Comparison of ENCODE assay signal across 11 cellular contexts in the genomic region with DNA sequence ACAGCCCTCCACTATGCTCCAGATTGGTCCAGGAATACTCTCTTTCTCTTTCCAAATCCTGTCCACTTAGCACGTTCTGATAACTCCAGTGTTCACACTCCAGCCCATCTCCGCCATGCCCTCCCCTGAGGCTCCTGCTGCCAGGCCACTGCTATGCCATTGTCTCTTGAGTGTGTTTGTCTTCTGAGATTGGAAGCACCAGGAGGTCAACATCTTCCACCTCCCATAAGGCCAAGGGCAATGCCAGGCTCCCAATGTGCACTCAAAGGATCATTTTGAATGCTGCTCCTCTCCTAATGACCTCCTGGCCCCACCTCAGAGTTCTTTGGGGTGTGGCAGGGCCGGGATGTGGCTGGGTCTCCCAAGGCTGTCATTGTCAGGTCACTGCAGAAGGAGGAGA. TPM values are rescaled to one million over a fixed set of nuclear protein-coding genes. Genes with fewer than 3 reads are reported as not detected.
DNase-seq lines count a peak whose midpoint lies in the region; ATAC-seq and TF ChIP-seq lines count a peak whose summit lies in the region.
"Had no signal": no experiment of that assay in that cellular context is flagged by ENCODE, and none has a peak within 500 bp of the region (broad histone marks: within the 10 kb centered on the region; RNA-seq: fewer than 3 reads in every experiment).

No MANE protein-coding gene starts in this region.

- no peaks in the 10 kb centered on the region for H3K36me3 Mint-ChIP-seq in activated T-cell treated with anti-CD3 and anti-CD28 coated beads, Interleukin-2, amount 50 U/mL, for 72 hours (ENCODE audit: insufficient read depth in 2 of 2)
- no peaks in the 10 kb centered on the region for H3K36me3 Mint-ChIP-seq in activated naive CD8-positive, alpha-beta T cell treated with anti-CD3 and anti-CD28 coated beads, Interleukin-2, amount 10 ng/mL, durations not matched to agents 7 days and 5 days
- no peaks in the 10 kb centered on the region for H3K36me3 Mint-ChIP-seq in memory B cell

- no peak for TF ChIP-seq POLR2A in stomach (IDR thresholded peaks at IDR 0.05)
- TF ChIP-seq POLR2A in uterus (IDR thresholded peaks at IDR 0.05), result no peak
- no peak for TF ChIP-seq POLR2A in gastroesophageal sphincter (IDR thresholded peaks at IDR 0.05)

- no peaks in the 10 kb centered on the region for H3K9me3 ChIP-seq in stomach
- no peaks in the 10 kb centered on the region for H3K9me3 ChIP-seq in uterus
- no peaks in the 10 kb centered on the region for H3K9me3 ChIP-seq in gastroesophageal sphincter
- H3K9me3 ChIP-seq: esophagus squamous epithelium had no signal

- no peaks in the 10 kb centered on the region for H3K36me3 ChIP-seq in stomach
- no peaks in the 10 kb centered on the region for H3K36me3 ChIP-seq in uterus
- H3K36me3 ChIP-seq in gastroesophageal sphincter, result no peaks in the 10 kb centered on the region
- H3K36me3 ChIP-seq: cardiac muscle cell, esophagus squamous epithelium had no signal

- DNase-seq in activated T-cell treated with anti-CD3 and anti-CD28 coated beads, Interleukin-2, amount 50 U/mL, for 72 hours, result no peak
- no peak for DNase-seq in activated T-cell treated with anti-CD3 and anti-CD28 coated beads, Interleukin-2, amount 50 U/mL, for 1 hour
- no peak for DNase-seq in activated naive CD8-positive, alpha-beta T cell treated with anti-CD3 and anti-CD28 coated beads, Interleukin-2, amount 10 ng/mL, durations not matched to agents 7 days and 5 days
- no peak for DNase-seq in memory B cell (ENCODE audit: low spot score in 2 of 2)
- no peak for DNase-seq in stomach
- DNase-seq in uterus, result no peak
- DNase-seq: esophagus squamous epithelium, NCI-H345 had no signal

- H3K27ac Mint-ChIP-seq in activated T-cell treated with anti-CD3 and anti-CD28 coated beads, Interleukin-2, amount 50 U/mL, for 72 hours, result no peak overlapping the region
- H3K27ac Mint-ChIP-seq in activated naive CD8-positive, alpha-beta T cell treated with anti-CD3 and anti-CD28 coated beads, Interleukin-2, amount 10 ng/mL, durations not matched to agents 7 days and 5 days, result no peak overlapping the region
- no peak overlapping the region for H3K27ac Mint-ChIP-seq in memory B cell

- H3K4me3 ChIP-seq in stomach (peak overlapping the region in 3 of 4 donors; percentile 36 to 56 (median 49)), uterus (no peak overlapping the region), gastroesophageal sphincter (peak overlapping the region in 1 of 2 donors; percentile 52)

- peaks cover 0 to 8% (median 4%) of the 10 kb centered on the region in 3 donors for H3K27me3 ChIP-seq in stomach
- H3K27me3 ChIP-seq in uterus, result no peaks in the 10 kb centered on the region
- no peaks in the 10 kb centered on the region for H3K27me3 ChIP-seq in gastroesophageal sphincter

- H3K27ac ChIP-seq in stomach (no peak overlapping the region), uterus (no peak overlapping the region), gastroesophageal sphincter (no peak overlapping the region)
- H3K27ac ChIP-seq: cardiac muscle cell had no signal

- TF ChIP-seq CTCF in stomach (IDR thresholded peaks at IDR 0.05), result no peak
- TF ChIP-seq CTCF in uterus (IDR thresholded peaks at IDR 0.05), result no peak
- no peak for TF ChIP-seq CTCF in gastroesophageal sphincter (IDR thresholded peaks at IDR 0.05)

- no peak for ATAC-seq in activated T-cell treated with anti-CD3 and anti-CD28 coated beads, Interleukin-2, amount 50 U/mL, for 72 hours (replicated peaks in 1 of 2)
- ATAC-seq in activated naive CD8-positive, alpha-beta T cell treated with anti-CD3 and anti-CD28 coated beads, Interleukin-2, amount 10 ng/mL, durations not matched to agents 7 days and 5 days (ENCODE audit: low read depth), result no peak
- ATAC-seq in memory B cell (ENCODE audit: low read depth), result no peak
- ATAC-seq in GM21529 (IDR thresholded peaks at IDR 0.05; ENCODE audit: unreplicated experiment), result no peak
- no peak for ATAC-seq in gastroesophageal sphincter

- 67 to 79% (median 74%) methylated on average over 3 of the region's 3 CpGs for WGBS in stomach, 5 donors
- 86 to 88% methylated on average over 2 of the region's 3 CpGs for WGBS in gastroesophageal sphincter (ENCODE audit: low coverage in 1 of 2), 2 donors

- POLR2A ChIA-PET in activated naive CD8-positive, alpha-beta T cell treated with anti-CD3 and anti-CD28 coated beads, Interleukin-2, amount 10 ng/mL, durations not matched to agents 7 days and 5 days (lab: Charles Lee), result interaction anchor here (1.8 kb wide), 1 partner anchor 38 kb away, joined by 5 read pairs; no protein-coding TSS in a partner anchor

- H3K4me3 Mint-ChIP-seq in activated T-cell treated with anti-CD3 and anti-CD28 coated beads, Interleukin-2, amount 50 U/mL, for 72 hours, result peak overlapping the region; percentile 49 to 56
- H3K4me3 Mint-ChIP-seq in activated naive CD8-positive, alpha-beta T cell treated with anti-CD3 and anti-CD28 coated beads, Interleukin-2, amount 10 ng/mL, durations not matched to agents 7 days and 5 days, result peak overlapping the region; percentile 57
- peak overlapping the region; percentile 62 for H3K4me3 Mint-ChIP-seq in memory B cell

- H3K4me1 ChIP-seq in stomach (peaks cover 32 to 68% (median 50%) of the 10 kb centered on the region in 4 donors), uterus (peaks cover 0 to 12% of the 10 kb centered on the region in 2 donors), gastroesophageal sphincter (peaks cover 0 to 52% (median 26%) of the 10 kb centered on the region in 3 donors)

- no peaks in the 10 kb centered on the region for H3K9me3 Mint-ChIP-seq in activated T-cell treated with anti-CD3 and anti-CD28 coated beads, Interleukin-2, amount 50 U/mL, for 72 hours
- H3K9me3 Mint-ChIP-seq in activated naive CD8-positive, alpha-beta T cell treated with anti-CD3 and anti-CD28 coated beads, Interleukin-2, amount 10 ng/mL, durations not matched to agents 7 days and 5 days, result no peaks in the 10 kb centered on the region
- H3K9me3 Mint-ChIP-seq in memory B cell, result no peaks in the 10 kb centered on the region

- peaks cover 26% of the 10 kb centered on the region for H3K27me3 Mint-ChIP-seq in activated T-cell treated with anti-CD3 and anti-CD28 coated beads, Interleukin-2, amount 50 U/mL, for 72 hours (ENCODE audit: low read depth)
- H3K27me3 Mint-ChIP-seq in activated naive CD8-positive, alpha-beta T cell treated with anti-CD3 and anti-CD28 coated beads, Interleukin-2, amount 10 ng/mL, durations not matched to agents 7 days and 5 days, result peaks cover 31% of the 10 kb centered on the region
- peaks cover 5% of the 10 kb centered on the region for H3K27me3 Mint-ChIP-seq in memory B cell

- peaks cover 25% of the 10 kb centered on the region for H3K4me1 Mint-ChIP-seq in activated T-cell treated with anti-CD3 and anti-CD28 coated beads, Interleukin-2, amount 50 U/mL, for 72 hours (ENCODE audit: low read depth)
- H3K4me1 Mint-ChIP-seq in activated naive CD8-positive, alpha-beta T cell treated with anti-CD3 and anti-CD28 coated beads, Interleukin-2, amount 10 ng/mL, durations not matched to agents 7 days and 5 days, result peaks cover 8% of the 10 kb centered on the region
- peaks cover 27% of the 10 kb centered on the region for H3K4me1 Mint-ChIP-seq in memory B cell

- intact Hi-C loops in stomach (cut with DNase I; ENCODE audit: low total_unique reads), result loop anchor here (5.0 kb wide), 1 partner anchor 38 kb away; no protein-coding TSS in a partner anchor
- intact Hi-C loops in uterus (cut with DNase I; ENCODE audit: low total_unique reads), result no loop called here

- no peak for TF ChIP-seq EP300 in stomach (IDR thresholded peaks at IDR 0.05)
- TF ChIP-seq EP300 in gastroesophageal sphincter (IDR thresholded peaks at IDR 0.05), result no peak

RNA-seq across cellular contexts. Expression of a gene that starts 19.5 kb away (rescaled TPM):
- total RNA-seq in activated T-cell treated with anti-CD3 and anti-CD28 coated beads, Interleukin-2, amount 50 U/mL, for 72 hours, result 1 to 10 TPM; 5.5 to 6.5 TPM
- total RNA-seq in activated naive CD8-positive, alpha-beta T cell treated with anti-CD3 and anti-CD28 coated beads, Interleukin-2, amount 10 ng/mL, durations not matched to agents 7 days and 5 days, result 1 to 10 TPM; 6.9 to 7.3 TPM
- 10 to 100 TPM in 3 of 5 donors, 1 to 10 TPM in 2; 1.8 to 29.5 (median 14.3) TPM for total RNA-seq in stomach
- 1 to 10 TPM; 4.6 to 6.6 (median 6.1) TPM for polyA plus RNA-seq in stomach
- 10 to 100 TPM; 17.8 to 33.5 (median 31.2) TPM for total RNA-seq in uterus
- total RNA-seq in gastroesophageal sphincter, result 10 to 100 TPM; 26.0 to 36.6 (median 28.7) TPM

RNA-seq across cellular contexts. Expression of a gene that starts 29.8 kb away (rescaled TPM):
- 10 to 100 TPM; 15.3 to 18.9 TPM for total RNA-seq in activated T-cell treated with anti-CD3 and anti-CD28 coated beads, Interleukin-2, amount 50 U/mL, for 72 hours
- total RNA-seq in activated naive CD8-positive, alpha-beta T cell treated with anti-CD3 and anti-CD28 coated beads, Interleukin-2, amount 10 ng/mL, durations not matched to agents 7 days and 5 days, result 10 to 100 TPM; 12.1 to 13.5 TPM
- 1,000 to 10,000 TPM in 1 of 5 donors, 100 to 1,000 TPM in 3, 10 to 100 TPM in 1; 23.2 to 1,029 (median 220) TPM for total RNA-seq in stomach
- polyA plus RNA-seq in stomach, result 1,000 to 10,000 TPM in 2 of 3 donors, 100 to 1,000 TPM in 1; 378 to 3,028 (median 2,014) TPM
- 10 to 100 TPM in 3 of 4 donors, 1 to 10 TPM in 1; 4.4 to 76.8 (median 45.3) TPM for total RNA-seq in uterus
- total RNA-seq in gastroesophageal sphincter, result 100 to 1,000 TPM in 1 of 4 donors, 10 to 100 TPM in 3; 41.6 to 102 (median 62.3) TPM

RNA-seq across cellular contexts. Expression of a gene that starts 31.3 kb away (rescaled TPM):
- total RNA-seq in activated T-cell treated with anti-CD3 and anti-CD28 coated beads, Interleukin-2, amount 50 U/mL, for 72 hours, result 10 to 100 TPM; 11.9 to 14.2 TPM
- 10 to 100 TPM; 19.8 TPM for total RNA-seq in activated naive CD8-positive, alpha-beta T cell treated with anti-CD3 and anti-CD28 coated beads, Interleukin-2, amount 10 ng/mL, durations not matched to agents 7 days and 5 days
- total RNA-seq in stomach (10 to 100 TPM; 12.5 to 30.8 (median 28.7) TPM), uterus (10 to 100 TPM; 16.1 to 48.9 (median 22.2) TPM), gastroesophageal sphincter (10 to 100 TPM; 38.0 to 61.0 (median 49.1) TPM)
- polyA plus RNA-seq in stomach, result 1 to 10 TPM; 3.3 to 4.8 (median 4.6) TPM

Comparison
In these comparisons a context has a peak if more than half of its experiments do, and no peak if none do; other contexts are left out.
1. H3K4me3 ChIP-seq: peak in stomach (3 of 4); none in uterus (0 of 2).
2. Peak in every context shown above with its lines, with median percentiles within 50 percentile points of each other: H3K4me3 Mint-ChIP-seq.